14 cellular contexts compared by ENCODE assay signal in genomic region chr17:14011740-14012405, GRCh38.
"Had no signal": no experiment of that assay in that cellular context is flagged by ENCODE, and none has a peak within 500 bp of the region (broad histone marks: within the 10 kb centered on the region; RNA-seq: fewer than 3 reads in every experiment).

No MANE protein-coding gene starts in this region.

- DNase-seq: activated gamma-delta T cell; activated T-cell treated with anti-CD3 and anti-CD28 coated beads, Interleukin-2, amount 50 U/mL, for 4 hours; foreskin fibroblast; spleen; stimulated activated CD4-positive, alpha-beta T cell treated with anti-CD3 and anti-CD28 coated beads, Interleukin-1b, Interleukin-23, amount 100 ng/mL, for 48 hours; stimulated activated naive B cell treated with anti-CD40 and anti-IgM and Interleukin-4, amounts not matched to agents 10 μg/mL and 1 μg/mL and 100 μg/mL, for 72 hours had no signal

- H3K36me3 Mint-ChIP-seq: mesothelial cell of epicardium; neural progenitor cell; stimulated activated naive B cell treated with anti-CD40 and anti-IgM and Interleukin-4, amounts not matched to agents 10 μg/mL and 1 μg/mL and 100 μg/mL, for 72 hours; type B pancreatic cell had no signal

- H3K9me3 Mint-ChIP-seq: activated T-cell treated with anti-CD3 and anti-CD28 coated beads, Interleukin-2, amount 50 U/mL, for 4 hours; mesothelial cell of epicardium; neural progenitor cell; type B pancreatic cell had no signal

- H3K27ac ChIP-seq: breast epithelium, esophagus muscularis mucosa, neural progenitor cell, spleen had no signal

- H3K27me3 ChIP-seq: breast epithelium, neural progenitor cell had no signal

- H3K27me3 Mint-ChIP-seq: activated naive CD8-positive, alpha-beta T cell had no signal

- H3K36me3 ChIP-seq: breast epithelium, esophagus muscularis mucosa, neural progenitor cell, spleen had no signal

- H3K4me3 Mint-ChIP-seq: activated naive CD8-positive, alpha-beta T cell; activated T-cell treated with anti-CD3 and anti-CD28 coated beads, Interleukin-2, amount 50 U/mL, for 4 hours; mesothelial cell of epicardium; neural progenitor cell; stimulated activated naive B cell treated with anti-CD40 and anti-IgM and Interleukin-4, amounts not matched to agents 10 μg/mL and 1 μg/mL and 100 μg/mL, for 72 hours; type B pancreatic cell had no signal

- ATAC-seq: activated CD4-positive, CD25-positive, alpha-beta regulatory T cell treated with anti-CD3 and anti-CD28 coated beads, Interleukin-2, amount 50 U/mL, for 24 hours; activated T-cell treated with anti-CD3 and anti-CD28 coated beads, Interleukin-2, amount 50 U/mL, for 4 hours; sciatic nerve had no signal

- H3K4me1 ChIP-seq: breast epithelium had no signal

- H3K9me3 ChIP-seq: breast epithelium, esophagus muscularis mucosa, spleen had no signal

- H3K4me3 ChIP-seq: breast epithelium, esophagus muscularis mucosa, neural progenitor cell, spleen had no signal

- H3K27ac Mint-ChIP-seq: activated naive CD8-positive, alpha-beta T cell; mesothelial cell of epicardium; neural progenitor cell; stimulated activated naive B cell treated with anti-CD40 and anti-IgM and Interleukin-4, amounts not matched to agents 10 μg/mL and 1 μg/mL and 100 μg/mL, for 72 hours; type B pancreatic cell had no signal
